In the genomic region with DNA sequence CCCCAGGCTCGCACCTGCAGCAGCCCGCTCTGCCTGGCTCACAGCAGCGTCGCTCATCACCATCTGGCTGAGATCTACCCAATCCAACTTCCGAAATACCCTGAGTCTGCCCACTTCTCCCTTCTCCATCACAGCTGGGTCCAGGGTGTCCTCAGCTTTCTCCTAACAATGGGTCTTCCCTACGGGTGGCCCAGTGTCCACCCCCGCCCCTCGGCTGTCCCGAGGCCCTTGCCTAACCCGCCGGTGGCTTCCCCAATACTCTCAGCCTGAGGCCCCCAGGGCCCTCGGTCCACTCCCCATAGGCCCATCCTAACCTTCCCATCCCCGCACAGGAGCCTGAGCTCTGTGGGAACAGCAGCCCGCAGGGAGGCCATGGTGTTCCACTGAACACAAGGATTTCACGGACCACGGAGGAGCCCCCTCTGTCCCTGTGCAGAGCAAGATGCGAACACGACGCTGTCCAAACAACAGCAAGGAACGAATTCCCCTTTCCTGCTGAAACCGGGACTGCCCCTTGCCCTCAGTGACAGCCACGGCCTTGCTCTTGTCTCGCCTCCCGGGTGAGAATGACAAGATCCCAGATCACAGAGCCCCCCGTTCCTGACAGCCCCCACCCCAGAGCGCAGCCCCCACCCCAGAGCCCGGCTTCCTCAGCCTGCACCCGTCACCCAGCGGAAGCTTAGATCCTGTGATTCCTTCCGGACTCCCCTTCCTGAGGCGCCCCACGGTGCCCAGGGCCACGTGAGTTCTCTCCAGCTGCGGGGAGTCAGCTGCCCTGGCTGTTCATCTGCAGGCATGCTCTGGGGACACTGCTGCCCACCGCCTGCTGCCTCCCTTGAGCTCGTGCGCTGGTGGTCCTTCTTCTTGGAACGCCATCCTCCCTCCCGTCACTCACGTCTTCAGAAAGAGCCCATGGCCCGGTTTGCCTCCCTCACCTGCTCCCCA, we compare ENCODE assay signal across 16 cellular contexts. TPM values are rescaled to one million over a fixed set of nuclear protein-coding genes. Genes with fewer than 3 reads are reported as not detected.
DNase-seq lines count a peak whose midpoint lies in the region; ATAC-seq and TF ChIP-seq lines count a peak whose summit lies in the region.
"Had no signal": no experiment of that assay in that cellular context is flagged by ENCODE, and none has a peak within 500 bp of the region (broad histone marks: within the 10 kb centered on the region; RNA-seq: fewer than 3 reads in every experiment).

No MANE protein-coding gene starts in this region.

- peak overlapping the region; percentile 29 for H3K27ac Mint-ChIP-seq in central memory CD8-positive, alpha-beta T cell (ENCODE audit: low read depth)
- H3K27ac Mint-ChIP-seq in type B pancreatic cell, result no peak overlapping the region
- H3K27ac Mint-ChIP-seq: activated CD4-positive, alpha-beta T cell treated with anti-CD3 and anti-CD28 coated beads, Interleukin-2, amount 10 ng/mL, durations not matched to agents 7 days and 5 days had no signal

- peaks cover 3% of the 10 kb centered on the region for H3K36me3 Mint-ChIP-seq in central memory CD8-positive, alpha-beta T cell (ENCODE audit: insufficient read depth)
- peaks cover 4% of the 10 kb centered on the region for H3K36me3 Mint-ChIP-seq in type B pancreatic cell

- DNase-seq in activated effector memory CD4-positive, alpha-beta T cell treated with anti-CD3 and anti-CD28 coated beads, Interleukin-2, amount 50 U/mL, for 16 hours, result peak; percentile 51
- DNase-seq in activated effector memory CD4-positive, alpha-beta T cell treated with Interleukin-2 at 50 U/mL for 16 hours, result no peak
- DNase-seq in central memory CD8-positive, alpha-beta T cell (ENCODE audit: low spot score in 2 of 2), result no peak
- DNase-seq in mesenteric fat pad (ENCODE audit: low spot score) (peak; percentile 69), type B pancreatic cell (ENCODE audit: extremely low spot score, unreplicated experiment) (peak; percentile 62), NCI-H2196 (lab: John Stamatoyannopoulos, UW; ENCODE audit: unreplicated experiment) (no peak), DMS79 (lab: John Stamatoyannopoulos, UW) (no peak), H4 (ENCODE audit: low spot score) (no peak)
- DNase-seq: activated CD4-positive, alpha-beta T cell treated with anti-CD3 and anti-CD28 coated beads, Interleukin-2, amount 10 ng/mL, durations not matched to agents 7 days and 5 days; activated CD8-positive, alpha-beta memory T cell treated with anti-CD3 and anti-CD28 coated beads, Interleukin-2, amount 50 U/mL, for 4 hours; EL; NCI-H1694; NCI-H2171 treated with DMSO at 0.1 percent for 48 hours; PC-3; retina; stimulated activated CD8-positive, alpha-beta memory T cell treated with anti-CD3 and anti-CD28 coated beads, Interleukin-4, amount 100 ng/mL, for 48 hours had no signal

- H3K4me1 Mint-ChIP-seq in central memory CD8-positive, alpha-beta T cell, result no peaks in the 10 kb centered on the region
- H3K4me1 Mint-ChIP-seq in type B pancreatic cell (ENCODE audit: unreplicated experiment), result no peaks in the 10 kb centered on the region

- no peaks in the 10 kb centered on the region for H3K9me3 Mint-ChIP-seq in central memory CD8-positive, alpha-beta T cell
- no peaks in the 10 kb centered on the region for H3K9me3 Mint-ChIP-seq in type B pancreatic cell
- H3K9me3 Mint-ChIP-seq: activated CD4-positive, alpha-beta T cell treated with anti-CD3 and anti-CD28 coated beads, Interleukin-2, amount 10 ng/mL, durations not matched to agents 7 days and 5 days had no signal

- no peak for TF ChIP-seq CTCF in type B pancreatic cell (conservative IDR thresholded peaks at IDR 0.05)

- no peaks in the 10 kb centered on the region for H3K27me3 Mint-ChIP-seq in central memory CD8-positive, alpha-beta T cell
- H3K27me3 Mint-ChIP-seq in type B pancreatic cell, result no peaks in the 10 kb centered on the region
- H3K27me3 Mint-ChIP-seq: activated CD4-positive, alpha-beta T cell treated with anti-CD3 and anti-CD28 coated beads, Interleukin-2, amount 10 ng/mL, durations not matched to agents 7 days and 5 days had no signal

- ATAC-seq in central memory CD8-positive, alpha-beta T cell (replicated peaks; ENCODE audit: extremely low read depth, poor library complexity, severe bottlenecking), result no peak
- ATAC-seq: PC-3 had no signal

- H3K4me3 Mint-ChIP-seq in central memory CD8-positive, alpha-beta T cell, result no peak overlapping the region
- no peak overlapping the region for H3K4me3 Mint-ChIP-seq in type B pancreatic cell
- H3K4me3 Mint-ChIP-seq: activated CD4-positive, alpha-beta T cell treated with anti-CD3 and anti-CD28 coated beads, Interleukin-2, amount 10 ng/mL, durations not matched to agents 7 days and 5 days had no signal

RNA-seq across cellular contexts. Expression of a gene that starts 48.8 kb away (rescaled TPM):
- total RNA-seq in mesenteric fat pad (69.4 TPM), type B pancreatic cell (ENCODE audit: low replicate concordance) (38.9 and 47.8 TPM in 2 replicates)
- 110 and 115 TPM in 2 replicates for total RNA-seq in H4 (2014; rRNA removed; shearing (Covaris generic))

RNA-seq across cellular contexts. Expression of a gene that starts 59.0 kb away (rescaled TPM):
- total RNA-seq in mesenteric fat pad (41.4 TPM), type B pancreatic cell (ENCODE audit: low replicate concordance) (29.8 and 33.1 TPM in 2 replicates)
- total RNA-seq in H4 (2014; rRNA removed; shearing (Covaris generic)), result 9.2 and 12.7 TPM in 2 replicates

Comparison
In these comparisons a context has a peak if more than half of its experiments do, and no peak if none do; other contexts are left out.
1. DNase-seq: peak in activated effector memory CD4-positive, alpha-beta T cell treated with anti-CD3 and anti-CD28 coated beads, Interleukin-2, amount 50 U/mL, for 16 hours (single experiment), mesenteric fat pad (single experiment) and type B pancreatic cell (single experiment); none in activated effector memory CD4-positive, alpha-beta T cell treated with Interleukin-2 at 50 U/mL for 16 hours (single experiment), central memory CD8-positive, alpha-beta T cell (0 of 2), NCI-H2196 (single experiment), DMS79 (single experiment) and H4 (single experiment).